Comparison of ENCODE assay signal across 2 cellular contexts in the genomic region with DNA sequence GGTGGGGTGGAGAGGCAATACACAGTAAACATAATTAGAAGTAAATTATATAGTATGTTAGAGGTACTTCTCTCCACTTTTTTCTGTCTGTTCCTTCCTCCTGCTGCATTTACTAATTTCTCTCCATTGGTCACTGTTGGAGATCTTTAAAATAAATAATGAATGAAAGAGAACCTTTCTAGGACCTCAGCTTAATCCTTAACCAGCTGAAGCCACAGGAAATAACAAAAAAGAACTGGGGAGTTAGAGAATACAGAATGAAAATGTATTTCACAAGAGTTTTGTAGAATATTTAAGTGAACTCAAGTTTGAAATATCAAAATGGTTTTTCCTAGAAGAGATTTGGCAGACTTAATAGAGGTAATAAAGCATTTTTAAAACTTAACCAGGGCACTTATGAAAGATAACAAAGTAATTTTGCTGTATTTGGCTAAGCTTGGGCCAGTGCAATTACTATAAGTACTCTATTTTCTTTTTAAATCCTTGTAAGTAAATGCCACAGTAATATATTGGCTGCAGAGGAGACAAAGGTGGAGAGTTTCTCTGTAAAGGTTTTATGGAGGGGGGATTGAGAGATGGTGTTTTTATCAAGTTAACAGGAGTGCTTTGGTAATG.
A peak's percentile ranks its signal among the peaks of the same experiment; 100 is the strongest.
TF ChIP-seq lines count a peak whose summit lies in the region.

No MANE protein-coding gene starts in this region.

TF ChIP-seq in HepG2, 621 proteins besides CTCF, POLR2A, EP300 and RAD21 (continued from another document):
- TF ChIP-seq, protein P1, sequence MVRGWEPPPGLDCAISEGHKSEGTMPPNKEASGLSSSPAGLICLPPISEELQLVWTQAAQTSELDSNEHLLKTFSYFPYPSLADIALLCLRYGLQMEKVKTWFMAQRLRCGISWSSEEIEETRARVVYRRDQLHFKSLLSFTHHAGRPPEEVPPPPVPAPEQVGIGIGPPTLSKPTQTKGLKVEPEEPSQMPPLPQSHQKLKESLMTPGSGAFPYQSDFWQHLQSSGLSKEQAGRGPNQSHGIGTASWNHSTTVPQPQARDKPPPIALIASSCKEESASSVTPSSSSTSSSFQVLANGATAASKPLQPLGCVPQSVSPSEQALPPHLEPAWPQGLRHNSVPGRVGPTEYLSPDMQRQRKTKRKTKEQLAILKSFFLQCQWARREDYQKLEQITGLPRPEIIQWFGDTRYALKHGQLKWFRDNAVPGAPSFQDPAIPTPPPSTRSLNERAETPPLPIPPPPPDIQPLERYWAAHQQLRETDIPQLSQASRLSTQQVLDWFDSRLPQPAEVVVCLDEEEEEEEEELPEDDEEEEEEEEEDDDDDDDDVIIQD (CRISPR knock-in tag; IDR thresholded peaks at IDR 0.05; ENCODE audit: low read depth), result peak; percentile 28; the same call in 1 of the 2 replicates
- TF ChIP-seq NCOA2 (CRISPR knock-in tag; IDR thresholded peaks at IDR 0.05) (peak; percentile 11; the same call in 1 of the 2 replicates), ATF1 (CRISPR knock-in tag; IDR thresholded peaks at IDR 0.05) (0 out of 2 replicates have a peak, but pooled peaks have one; percentile 35), REL (CRISPR knock-in tag; conservative IDR thresholded peaks at IDR 0.05) (no peak)

TF ChIP-seq in WTC11, 78 proteins besides CTCF, POLR2A, EP300 and RAD21:
- TF ChIP-seq, protein P2, sequence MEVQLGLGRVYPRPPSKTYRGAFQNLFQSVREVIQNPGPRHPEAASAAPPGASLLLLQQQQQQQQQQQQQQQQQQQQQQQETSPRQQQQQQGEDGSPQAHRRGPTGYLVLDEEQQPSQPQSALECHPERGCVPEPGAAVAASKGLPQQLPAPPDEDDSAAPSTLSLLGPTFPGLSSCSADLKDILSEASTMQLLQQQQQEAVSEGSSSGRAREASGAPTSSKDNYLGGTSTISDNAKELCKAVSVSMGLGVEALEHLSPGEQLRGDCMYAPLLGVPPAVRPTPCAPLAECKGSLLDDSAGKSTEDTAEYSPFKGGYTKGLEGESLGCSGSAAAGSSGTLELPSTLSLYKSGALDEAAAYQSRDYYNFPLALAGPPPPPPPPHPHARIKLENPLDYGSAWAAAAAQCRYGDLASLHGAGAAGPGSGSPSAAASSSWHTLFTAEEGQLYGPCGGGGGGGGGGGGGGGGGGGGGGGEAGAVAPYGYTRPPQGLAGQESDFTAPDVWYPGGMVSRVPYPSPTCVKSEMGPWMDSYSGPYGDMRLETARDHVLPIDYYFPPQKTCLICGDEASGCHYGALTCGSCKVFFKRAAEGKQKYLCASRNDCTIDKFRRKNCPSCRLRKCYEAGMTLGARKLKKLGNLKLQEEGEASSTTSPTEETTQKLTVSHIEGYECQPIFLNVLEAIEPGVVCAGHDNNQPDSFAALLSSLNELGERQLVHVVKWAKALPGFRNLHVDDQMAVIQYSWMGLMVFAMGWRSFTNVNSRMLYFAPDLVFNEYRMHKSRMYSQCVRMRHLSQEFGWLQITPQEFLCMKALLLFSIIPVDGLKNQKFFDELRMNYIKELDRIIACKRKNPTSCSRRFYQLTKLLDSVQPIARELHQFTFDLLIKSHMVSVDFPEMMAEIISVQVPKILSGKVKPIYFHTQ (CRISPR knock-in tag; IDR thresholded peaks at IDR 0.05), result no peak
- TF ChIP-seq RELA (CRISPR knock-in tag; IDR thresholded peaks at IDR 0.05; ENCODE audit: borderline replicate concordance) (no peak), SOX15 (CRISPR knock-in tag; IDR thresholded peaks at IDR 0.05) (no peak), ZNF423 (CRISPR knock-in tag; IDR thresholded peaks at IDR 0.05) (no peak), ZNF416 (CRISPR knock-in tag; IDR thresholded peaks at IDR 0.05) (no peak), CREM (CRISPR knock-in tag; IDR thresholded peaks at IDR 0.05) (no peak), FOXP1 (CRISPR knock-in tag; IDR thresholded peaks at IDR 0.05; ENCODE audit: borderline replicate concordance) (no peak), ETV6 (CRISPR knock-in tag; IDR thresholded peaks at IDR 0.05) (no peak)
- TF ChIP-seq, protein P3, sequence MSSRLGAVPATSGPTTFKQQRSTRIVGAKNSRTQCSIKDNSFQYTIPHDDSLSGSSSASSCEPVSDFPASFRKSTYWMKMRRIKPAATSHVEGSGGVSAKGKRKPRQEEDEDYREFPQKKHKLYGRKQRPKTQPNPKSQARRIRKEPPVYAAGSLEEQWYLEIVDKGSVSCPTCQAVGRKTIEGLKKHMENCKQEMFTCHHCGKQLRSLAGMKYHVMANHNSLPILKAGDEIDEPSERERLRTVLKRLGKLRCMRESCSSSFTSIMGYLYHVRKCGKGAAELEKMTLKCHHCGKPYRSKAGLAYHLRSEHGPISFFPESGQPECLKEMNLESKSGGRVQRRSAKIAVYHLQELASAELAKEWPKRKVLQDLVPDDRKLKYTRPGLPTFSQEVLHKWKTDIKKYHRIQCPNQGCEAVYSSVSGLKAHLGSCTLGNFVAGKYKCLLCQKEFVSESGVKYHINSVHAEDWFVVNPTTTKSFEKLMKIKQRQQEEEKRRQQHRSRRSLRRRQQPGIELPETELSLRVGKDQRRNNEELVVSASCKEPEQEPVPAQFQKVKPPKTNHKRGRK (CRISPR knock-in tag; IDR thresholded peaks at IDR 0.05; ENCODE audit: borderline replicate concordance), result no peak
- TF ChIP-seq, protein P4, sequence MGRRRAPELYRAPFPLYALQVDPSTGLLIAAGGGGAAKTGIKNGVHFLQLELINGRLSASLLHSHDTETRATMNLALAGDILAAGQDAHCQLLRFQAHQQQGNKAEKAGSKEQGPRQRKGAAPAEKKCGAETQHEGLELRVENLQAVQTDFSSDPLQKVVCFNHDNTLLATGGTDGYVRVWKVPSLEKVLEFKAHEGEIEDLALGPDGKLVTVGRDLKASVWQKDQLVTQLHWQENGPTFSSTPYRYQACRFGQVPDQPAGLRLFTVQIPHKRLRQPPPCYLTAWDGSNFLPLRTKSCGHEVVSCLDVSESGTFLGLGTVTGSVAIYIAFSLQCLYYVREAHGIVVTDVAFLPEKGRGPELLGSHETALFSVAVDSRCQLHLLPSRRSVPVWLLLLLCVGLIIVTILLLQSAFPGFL (CRISPR knock-in tag; IDR thresholded peaks at IDR 0.05; ENCODE audit: borderline replicate concordance), result no peak
